ENCODE assay signal across 9 cellular contexts in genomic region chr19:6278051-6278450, GRCh38. TPM values are rescaled to one million over a fixed set of nuclear protein-coding genes. Genes with fewer than 3 reads are reported as not detected.
DNase-seq lines count a peak whose midpoint lies in the region; ATAC-seq and TF ChIP-seq lines count a peak whose summit lies in the region.
"Had no signal": no experiment of that assay in that cellular context is flagged by ENCODE, and none has a peak within 500 bp of the region (broad histone marks: within the 10 kb centered on the region; RNA-seq: fewer than 3 reads in every experiment).

No MANE protein-coding gene starts in this region.

- H3K4me1 Mint-ChIP-seq in CD14-positive monocyte = peaks cover 62% of the 10 kb centered on the region

- H3K27ac ChIP-seq in neutrophil = peak overlapping the region; percentile 89
- peak overlapping the region in 4 of 12 donors; percentile 81 to 90 (median 86) for H3K27ac ChIP-seq in heart left ventricle

- H3K9me3 Mint-ChIP-seq in CD14-positive monocyte = peaks cover 0 to 6% (median 3%) of the 10 kb centered on the region in 7 donors

- H3K4me3 Mint-ChIP-seq in CD14-positive monocyte = peak overlapping the region; percentile 91 to 97

- H3K4me3 ChIP-seq in MG63 (peak overlapping the region; percentile 66), choroid plexus epithelial cell (ENCODE audit: low read depth, low read length) (peak overlapping the region; percentile 74), neutrophil (ENCODE audit: low read depth in 1 of 2, low read length in 1 of 2) (peak overlapping the region in 1 of 2 experiments; percentile 82), heart left ventricle (peak overlapping the region in 3 of 12 donors; percentile 82 to 97 (median 91))

- TF ChIP-seq CTCF in CD14-positive monocyte (IDR thresholded peaks at IDR 0.05) (no peak), choroid plexus epithelial cell (conservative IDR thresholded peaks at IDR 0.05; ENCODE audit: low read depth, low read length) (no peak), neutrophil (IDR thresholded peaks at IDR 0.05) (no peak), heart left ventricle (IDR thresholded peaks at IDR 0.05) (no peak)

- H3K36me3 ChIP-seq in MG63 = no peaks in the 10 kb centered on the region; the same call in 1 of the 2 replicates
- H3K36me3 ChIP-seq in neutrophil = no peaks in the 10 kb centered on the region
- H3K36me3 ChIP-seq in heart left ventricle = no peaks in the 10 kb centered on the region

- peak overlapping the region in 6 of 7 donors; percentile 60 to 93 (median 85) for H3K27ac Mint-ChIP-seq in CD14-positive monocyte

- peaks cover 4 to 17% of the 10 kb centered on the region in 2 donors for H3K36me3 Mint-ChIP-seq in CD14-positive monocyte

- TF ChIP-seq POLR2A in heart left ventricle (IDR thresholded peaks at IDR 0.05) = no peak

- H3K27me3 ChIP-seq in MG63 (no peaks in the 10 kb centered on the region), neutrophil (peaks cover 11% of the 10 kb centered on the region), heart left ventricle (no peaks in the 10 kb centered on the region)

- intact Hi-C loops in CD14-positive monocyte (cut with micrococcal nuclease) = no loop called here
- intact Hi-C loops in heart left ventricle (cut with DNase I) = loop anchor here in 5 of 10 donors (2.0 to 10.0 kb wide), 5 partner anchors 41 to 94 kb away; partner anchors contain the start of gene ALKBH7 (in 1 of the 5)

- ATAC-seq in GM18909 (IDR thresholded peaks at IDR 0.05; ENCODE audit: poor library complexity, unreplicated experiment) (no peak), heart left ventricle (no peak)

- H3K9me3 ChIP-seq in MG63 (no peaks in the 10 kb centered on the region), neutrophil (no peaks in the 10 kb centered on the region), heart left ventricle (no peaks in the 10 kb centered on the region)

- WGBS in heart left ventricle, 4 donors = 75 to 83% (median 78%) methylated on average over 9 of the region's 9 CpGs

- peaks cover 0 to 6% (median 5%) of the 10 kb centered on the region in 3 donors for H3K27me3 Mint-ChIP-seq in CD14-positive monocyte (ENCODE audit: low read depth in 3 of 3)

- H3K4me1 ChIP-seq in neutrophil (ENCODE audit: control insufficient read depth in 1 of 2, insufficient read depth in 1 of 2, low read depth in 1 of 2, low read length in 1 of 2) = peaks cover 58 to 68% of the 10 kb centered on the region in 2 experiments
- H3K4me1 ChIP-seq in heart left ventricle = peaks cover 26 to 67% (median 56%) of the 10 kb centered on the region in 12 donors

- DNase-seq in CD14-positive monocyte (ENCODE audit: low spot score) (no peak), MG63 (no peak), choroid plexus epithelial cell (ENCODE audit: low read depth) (no peak), heart left ventricle (no peak), NCI-H748 (lab: John Stamatoyannopoulos, UW; ENCODE audit: unreplicated experiment) (no peak), NCI-H1694 treated with DMSO at 0.1 percent for 48 hours (lab: John Stamatoyannopoulos, UW) (no peak)
- DNase-seq: activated CD4-positive, alpha-beta T cell treated with anti-CD3 and anti-CD28 coated beads, Interleukin-2, amount 50 U/mL, for 4 hours had no signal

RNA-seq across cellular contexts. Expression of gene MLLT1, which starts 1.7 kb away (rescaled TPM):
- polyA plus RNA-seq in CD14-positive monocyte (under 1 TPM; 0.65 to 0.99 TPM), heart left ventricle (10 to 100 TPM; 17.8 to 38.2 TPM)
- 3.0 and 6.5 TPM in 2 replicates for total RNA-seq in MG63 (2014; rRNA removed; shearing (Covaris generic); ENCODE audit: low replicate concordance)
- 10 to 100 TPM; 21.0 to 45.9 (median 34.9) TPM for total RNA-seq in heart left ventricle

RNA-seq across cellular contexts. Expression of gene ACER1, which starts 55.4 kb away (rescaled TPM):
- polyA plus RNA-seq in CD14-positive monocyte (not detected), heart left ventricle (not detected)
- total RNA-seq in MG63 (2014; rRNA removed; shearing (Covaris generic); ENCODE audit: low replicate concordance) = not detected in 2 replicates
- not detected for total RNA-seq in heart left ventricle
